In genomic region chr4:186037692-186038658, GRCh38 we compare ENCODE assay signal across 8 cellular contexts. TPM values are rescaled to one million over a fixed set of nuclear protein-coding genes. Genes with fewer than 3 reads are reported as not detected.
DNase-seq lines count a peak whose midpoint lies in the region; ATAC-seq and TF ChIP-seq lines count a peak whose summit lies in the region.

No MANE protein-coding gene starts in this region.

- H2AFZ ChIP-seq in OCI-LY1 (ENCODE audit: low read length), result no peak overlapping the region

- DNase-seq in Calu3 (peak; percentile 39), kidney epithelial cell (ENCODE audit: low read depth) (peak; percentile 54), thoracic aorta (ENCODE audit: low spot score) (no peak), ecto neural progenitor cell (ENCODE audit: low spot score) (no peak)
- peak; percentile 22 for DNase-seq in central memory CD4-positive, alpha-beta T cell

- H3K27ac ChIP-seq in OCI-LY1 (ENCODE audit: low read depth, low read length, poor library complexity, severe bottlenecking), result no peak overlapping the region
- H3K27ac ChIP-seq in thoracic aorta, result no peak overlapping the region

- H3K27me3 Mint-ChIP-seq in Calu3 (ENCODE audit: unreplicated experiment), result no peaks in the 10 kb centered on the region

- no TSS peak for BruUV-seq in Calu3 (replicated peaks; lab: Mats Ljungman, UMichigan)

- H3K4me2 ChIP-seq in OCI-LY1 (ENCODE audit: low read length), result no peak overlapping the region

- H3K27me3 ChIP-seq in OCI-LY1 (ENCODE audit: insufficient read depth, low read length) (peaks cover 3% of the 10 kb centered on the region; the same call in 1 of the 2 replicates), kidney epithelial cell (ENCODE audit: control insufficient read depth, insufficient read depth, low read length) (peaks cover 2% of the 10 kb centered on the region), thoracic aorta (replicated peaks; ENCODE audit: insufficient read depth) (no peaks in the 10 kb centered on the region)

- no peaks in the 10 kb centered on the region for H3K4me1 Mint-ChIP-seq in Calu3 (ENCODE audit: low read depth, unreplicated experiment)

- no peaks in the 10 kb centered on the region for H4K20me1 ChIP-seq in OCI-LY1 (ENCODE audit: insufficient read depth, low read length)

- ATAC-seq in GM18907 (IDR thresholded peaks at IDR 0.05; ENCODE audit: unreplicated experiment) (peak; percentile 66), HG03565 (IDR thresholded peaks at IDR 0.05; ENCODE audit: unreplicated experiment) (peak; percentile 63), thoracic aorta (ENCODE audit: insufficient number of reproducible peaks, low FRiP score, low read depth) (peak; percentile 67)

- H3K36me3 Mint-ChIP-seq in Calu3 (ENCODE audit: insufficient read depth, unreplicated experiment), result no peaks in the 10 kb centered on the region

- H3K4me3 ChIP-seq in OCI-LY1 (ENCODE audit: low read depth, low read length, poor library complexity, severe bottlenecking) (no peak overlapping the region), kidney epithelial cell (ENCODE audit: low read depth, low read length) (no peak overlapping the region), thoracic aorta (no peak overlapping the region)

- no peak overlapping the region for H3K4me3 Mint-ChIP-seq in Calu3 (ENCODE audit: low read depth, unreplicated experiment)

- peaks cover 3% of the 10 kb centered on the region for H3K9me3 Mint-ChIP-seq in Calu3 (ENCODE audit: low read depth, unreplicated experiment)

- H3K9me3 ChIP-seq in OCI-LY1 (ENCODE audit: low read length) (no peaks in the 10 kb centered on the region), thoracic aorta (no peaks in the 10 kb centered on the region)

- no peaks in the 10 kb centered on the region for H3K79me2 ChIP-seq in OCI-LY1 (ENCODE audit: insufficient read depth, low read length)

- intact Hi-C loops in Calu3 (cut with micrococcal nuclease; ENCODE audit: unreplicated experiment), result loop anchor here (1.0 to 5.0 kb wide), 2 partner anchors 146 to 397 kb away; no protein-coding TSS in a partner anchor

- CTCF ChIA-PET in Calu3 (lab: Charles Lee), result interaction anchor here (0.7 to 2.1 kb wide), 14 partner anchors 8 to 998 kb away, joined by 3 to 23 read pairs (median 4); no protein-coding TSS in a partner anchor

- no peak overlapping the region for H3K9ac ChIP-seq in OCI-LY1 (ENCODE audit: low read length)

- H3F3A ChIP-seq in OCI-LY1 (ENCODE audit: insufficient read depth, low read length), result no peaks in the 10 kb centered on the region

- no peaks in the 10 kb centered on the region for H3K36me3 ChIP-seq in OCI-LY1 (ENCODE audit: insufficient read depth, low read length)
- no peaks in the 10 kb centered on the region for H3K36me3 ChIP-seq in kidney epithelial cell (ENCODE audit: control insufficient read depth, insufficient read depth, low read length)
- H3K36me3 ChIP-seq in thoracic aorta, result no peaks in the 10 kb centered on the region

- no peaks in the 10 kb centered on the region for H3K9me2 ChIP-seq in OCI-LY1 (ENCODE audit: low read depth, low read length)

- H3K4me1 ChIP-seq in OCI-LY1 (ENCODE audit: insufficient read depth, low read length, severe bottlenecking), result no peaks in the 10 kb centered on the region
- H3K4me1 ChIP-seq in thoracic aorta (ENCODE audit: control insufficient read depth in 1 of 2, low read depth in 2 of 2), result peaks cover 0 to 11% of the 10 kb centered on the region in 2 donors

- TF ChIP-seq CTCF in Calu3 (IDR thresholded peaks at IDR 0.05; ENCODE audit: unreplicated experiment), result peak; percentile 48
- TF ChIP-seq CTCF in OCI-LY1 (IDR thresholded peaks at IDR 0.05; ENCODE audit: low read length), result peak; percentile 85
- peak; percentile 50 for TF ChIP-seq CTCF in kidney epithelial cell (IDR thresholded peaks at IDR 0.05; ENCODE audit: insufficient read depth, low read length, poor library complexity, severe bottlenecking)
- TF ChIP-seq CTCF in thoracic aorta (IDR thresholded peaks at IDR 0.05), result peak; percentile 79

- H3K27ac Mint-ChIP-seq in Calu3 (ENCODE audit: unreplicated experiment), result no peak overlapping the region

RNA-seq across cellular contexts. Expression of gene TLR3, which starts 31.0 kb away (rescaled TPM):
- 8.0 and 10.6 TPM in 2 replicates for total RNA-seq in Calu3 (2022)
- 5.8 and 7.6 TPM in 2 replicates for total RNA-seq in kidney epithelial cell
- 1 to 10 TPM; 3.5 to 5.7 TPM for total RNA-seq in thoracic aorta

Comparison
In these comparisons a context has a peak if more than half of its experiments do, and no peak if none do; other contexts are left out.
1. DNase-seq: peak in Calu3 (single experiment), central memory CD4-positive, alpha-beta T cell (single experiment) and kidney epithelial cell (single experiment); none in thoracic aorta (single experiment) and ecto neural progenitor cell (single experiment).
2. Peak in every context shown above with its lines, with median percentiles within 50 percentile points of each other: CTCF ChIP-seq and ATAC-seq.